ENCODE assay signal across 8 cellular contexts in genomic region chr15:41827290-41827879, GRCh38. TPM values are rescaled to one million over a fixed set of nuclear protein-coding genes. Genes with fewer than 3 reads are reported as not detected.
DNase-seq lines count a peak whose midpoint lies in the region; ATAC-seq, FAIRE-seq and TF ChIP-seq lines count a peak whose summit lies in the region.

No MANE protein-coding gene starts in this region.

- H3K4ac ChIP-seq in H1 (replicated peaks; ENCODE audit: insufficient read length, low read depth, low read length) = peak overlapping the region; percentile 82

- no peak overlapping the region for H3K56ac ChIP-seq in H1 (replicated peaks; ENCODE audit: insufficient read length, low read depth, low read length)

- H3K4me3 ChIP-seq in AG04450 (ENCODE audit: low read depth, low read length) (peak overlapping the region; percentile 62), H7 (ENCODE audit: insufficient read depth, low read depth, low read length) (peak overlapping the region; percentile 56), H1 (ENCODE audit: extremely low read depth in 1 of 4, insufficient read depth in 2 of 4, low read depth in 3 of 4, low read length in 4 of 4) (peak overlapping the region; percentile 61 to 97 (median 91))

- no peak overlapping the region for H3K23ac ChIP-seq in H1 (ENCODE audit: insufficient read length)

- H3K79me1 ChIP-seq in H1 (ENCODE audit: low read depth, low read length) = no peaks in the 10 kb centered on the region

- H3K9me3 ChIP-seq in AG04450 (ENCODE audit: control insufficient read depth, insufficient read depth, low read length) = no peaks in the 10 kb centered on the region; the same call in 1 of the 2 replicates
- H3K9me3 ChIP-seq in H1 (ENCODE audit: insufficient read depth in 2 of 2, low read depth in 1 of 2, low read length in 1 of 2) = no peaks in the 10 kb centered on the region

- no peak overlapping the region for H3K27ac Mint-ChIP-seq in natural killer cell treated with Interleukin-12 subunit alpha and Interleukin-12 subunit beta and Interleukin-15 and Interleukin-18, amount 100 ng/mL, for 72 hours

- H3K36me3 ChIP-seq in H7 (replicated peaks; ENCODE audit: control insufficient read depth, insufficient read depth, low read length) (peaks cover under 1% of the 10 kb centered on the region), H1 (ENCODE audit: control insufficient read depth in 2 of 4, insufficient read depth in 4 of 4, low read length in 3 of 4) (peaks cover 0 to 3% (median 0%) of the 10 kb centered on the region in 4 experiments; a peak in 4 of 8 replicates)

- peaks cover 19 to 24% of the 10 kb centered on the region in 2 donors for H3K4me1 Mint-ChIP-seq in natural killer cell treated with Interleukin-12 subunit alpha and Interleukin-12 subunit beta and Interleukin-15 and Interleukin-18, amount 100 ng/mL, for 72 hours (ENCODE audit: low read depth in 2 of 2)

- H2AK5ac ChIP-seq in H1 (ENCODE audit: low read depth, low read length) = no peak overlapping the region

- H3K9me3 Mint-ChIP-seq in natural killer cell treated with Interleukin-12 subunit alpha and Interleukin-12 subunit beta and Interleukin-15 and Interleukin-18, amount 100 ng/mL, for 72 hours = no peaks in the 10 kb centered on the region

- H3K27me3 ChIP-seq in AG04450 (ENCODE audit: control insufficient read depth, insufficient read depth, low read length) (no peaks in the 10 kb centered on the region), H7 (ENCODE audit: control insufficient read depth, insufficient read depth, low read length) (peaks cover 2% of the 10 kb centered on the region; the same call in 1 of the 2 replicates), H1 (replicated peaks in 1 of 4; ENCODE audit: control insufficient read depth in 3 of 4, extremely low read depth in 1 of 4, insufficient read depth in 3 of 4, low read length in 3 of 4) (peaks cover 0 to 2% (median 0%) of the 10 kb centered on the region in 4 experiments; a peak in 1 of 7 replicates)

- H2AFZ ChIP-seq in H1 (ENCODE audit: low read length) = no peak overlapping the region; the same call in 1 of the 2 replicates

- no peak for TF ChIP-seq EP300 in H1 (IDR thresholded peaks at IDR 0.05; ENCODE audit: borderline replicate concordance in 1 of 2, low read depth in 2 of 2, low read length in 2 of 2)

- H4K5ac ChIP-seq in H1 (ENCODE audit: insufficient read length, low read depth, low read length) = no peak overlapping the region

- peak overlapping the region; percentile 28 for H4K8ac ChIP-seq in H1 (ENCODE audit: extremely low read depth, insufficient read depth, low read length)

- H2BK12ac ChIP-seq in H1 (ENCODE audit: low read depth, low read length) = no peak overlapping the region

- no peak overlapping the region for H2BK15ac ChIP-seq in H1 (ENCODE audit: low read length)

- H4K20me1 ChIP-seq in H1 (replicated peaks in 1 of 2; ENCODE audit: control insufficient read depth in 1 of 2, insufficient read depth in 2 of 2, low read length in 2 of 2) = peaks cover 1 to 6% of the 10 kb centered on the region in 2 experiments

- peak in 1 of 2 experiments; percentile 40; a peak in 1 of 3 replicates for TF ChIP-seq POLR2A in H1 (IDR thresholded peaks at IDR 0.05; ENCODE audit: control extremely low read depth in 1 of 2, low read depth in 2 of 2, low read length in 2 of 2)

- H3K4me3 Mint-ChIP-seq in natural killer cell treated with Interleukin-12 subunit alpha and Interleukin-12 subunit beta and Interleukin-15 and Interleukin-18, amount 100 ng/mL, for 72 hours = peak overlapping the region; percentile 90

- no peaks in the 10 kb centered on the region for H3K36me3 Mint-ChIP-seq in natural killer cell treated with Interleukin-12 subunit alpha and Interleukin-12 subunit beta and Interleukin-15 and Interleukin-18, amount 100 ng/mL, for 72 hours

- H4K91ac ChIP-seq in H1 (replicated peaks; ENCODE audit: insufficient read length, low read length) = peak overlapping the region; percentile 55

- POLR2A ChIA-PET in AG04450 (lab: Yijun Ruan, JAX) = no interaction called here
- POLR2A ChIA-PET in H1 (lab: Charles Lee; ENCODE audit: partially characterized antibody) = interaction anchor here (0.8 to 2.1 kb wide), 5 partner anchors 17 to 256 kb away, joined by 3 to 6 read pairs (median 3); partner anchors contain the start of gene EHD4

- H3K79me2 ChIP-seq in H1 (ENCODE audit: control insufficient read depth in 1 of 2, insufficient read depth in 2 of 2, low read length in 2 of 2) = no peaks in the 10 kb centered on the region

- CTCF ChIA-PET in AG04450 (lab: Charles Lee) (interaction anchor here (2.1 kb wide), 1 partner anchor 53 kb away, joined by 6 read pairs; the partner anchor contains the start of gene MAPKBP1), H1 (lab: Charles Lee; ENCODE audit: partially characterized antibody) (interaction anchor here (0.6 to 2.1 kb wide), 9 partner anchors 11 to 239 kb away, joined by 3 to 6 read pairs (median 3); partner anchors contain the start of genes MAPKBP1 and PLA2G4B)

- no peak for DNase-seq in AG04450 (ENCODE audit: low read depth, low spot score)
- peak; percentile 91 for DNase-seq in H7
- peak; percentile 7 to 44 (median 24) for DNase-seq in T-helper 2 cell
- peak in 1 of 2 experiments; percentile 80 for DNase-seq in H1 (ENCODE audit: low read depth in 1 of 2, low spot score in 2 of 2)
- no peak for DNase-seq in natural killer cell treated with Interleukin-12 subunit alpha and Interleukin-12 subunit beta and Interleukin-15 and Interleukin-18, amount 100 ng/mL, for 72 hours (ENCODE audit: low spot score)
- no peak for DNase-seq in SHP77 (lab: John Stamatoyannopoulos, UW)
- no peak for DNase-seq in NCI-H2196 treated with DMSO at 0.1 percent for 48 hours (lab: John Stamatoyannopoulos, UW; ENCODE audit: unreplicated experiment)

- peak overlapping the region; percentile 48; the same call in 1 of the 2 replicates for H3K18ac ChIP-seq in H1 (ENCODE audit: extremely low read depth, low read length)

- no peak overlapping the region for H3K27ac ChIP-seq in AG04450 (ENCODE audit: low read depth, low read length)
- H3K27ac ChIP-seq in H1 (ENCODE audit: low read depth, low read length) = no peak overlapping the region

- ATAC-seq in natural killer cell treated with Interleukin-12 subunit alpha and Interleukin-12 subunit beta and Interleukin-15 and Interleukin-18, amount 100 ng/mL, for 72 hours = peak; percentile 0 to 4
- no peak for ATAC-seq in HG03108 (IDR thresholded peaks at IDR 0.05; ENCODE audit: unreplicated experiment)

- H3K9ac ChIP-seq in H1 (replicated peaks in 1 of 4; ENCODE audit: extremely low read depth in 1 of 4, low read depth in 3 of 4, low read length in 3 of 4) = peak overlapping the region in 2 of 4 experiments; percentile 4 to 39; a peak in 2 of 7 replicates

- H2BK20ac ChIP-seq in H1 (ENCODE audit: low read length) = no peak overlapping the region

- H3K4me2 ChIP-seq in H1 (ENCODE audit: insufficient read depth in 1 of 2, low read depth in 2 of 2, low read length in 2 of 2) = peak overlapping the region; percentile 82 to 87

- H3K27me3 Mint-ChIP-seq in natural killer cell treated with Interleukin-12 subunit alpha and Interleukin-12 subunit beta and Interleukin-15 and Interleukin-18, amount 100 ng/mL, for 72 hours = no peaks in the 10 kb centered on the region

- H3K23me2 ChIP-seq in H1 (ENCODE audit: low read depth, low read length) = peaks cover 10% of the 10 kb centered on the region; the same call in 1 of the 2 replicates

- WGBS in H1 (ENCODE audit: extremely low coverage in 1 of 2, insufficient coverage in 1 of 2, insufficient read length in 1 of 2, insufficient replicate concordance in 2 of 2, low coverage in 1 of 2, low lambda C conversion rate in 2 of 2, missing lambda C conversion rate in 1 of 2), 2 experiments = 2% methylated on average over 28 of the region's 37 CpGs; no CpG with 5 or more reads in 1 of the 2 experiments

- H2BK5ac ChIP-seq in H1 (ENCODE audit: low read depth, low read length) = no peak overlapping the region

- no peak for TF ChIP-seq RAD21 in H1 (IDR thresholded peaks at IDR 0.05 in 1 of 2, conservative IDR thresholded peaks at IDR 0.05 in 1 of 2; ENCODE audit: low read depth in 2 of 2, low read length in 2 of 2)

- no peak for FAIRE-seq in H1 (lab: Jason Lieb, UNC)

- TF ChIP-seq CTCF in AG04450 (IDR thresholded peaks at IDR 0.05; ENCODE audit: low read depth, low read length) (0 out of 2 replicates have a peak, but pooled peaks have one; percentile 10), H1 (IDR thresholded peaks at IDR 0.05; ENCODE audit: control extremely low read depth in 1 of 3, insufficient read depth in 1 of 3, low read depth in 1 of 3, low read length in 3 of 3) (no peak)

- no peak overlapping the region for H3K14ac ChIP-seq in H1 (ENCODE audit: insufficient read length)

- H2BK120ac ChIP-seq in H1 (replicated peaks; ENCODE audit: low read depth, low read length) = no peak overlapping the region

- peaks cover 0 to 4% (median 2%) of the 10 kb centered on the region in 4 experiments; a peak in 4 of 7 replicates for H3K4me1 ChIP-seq in H1 (replicated peaks in 1 of 4; ENCODE audit: control insufficient read depth in 3 of 4, insufficient read depth in 4 of 4, low read length in 3 of 4)

RNA-seq across cellular contexts. Expression of gene JMJD7, which starts 0.5 kb away (rescaled TPM):
- 5.1 and 6.9 TPM in 2 replicates for polyA plus RNA-seq in AG04450 (2011; rRNA removed)
- 4.1 and 6.0 TPM in 2 replicates for polyA minus RNA-seq in AG04450 (2011; rRNA and poly(A)+ RNA removed)
- total RNA-seq in H7 (2014; rRNA removed; shearing (Covaris generic)) = 10.7 and 12.3 TPM in 2 replicates
- 14.7 and 15.0 TPM in 2 replicates for total RNA-seq in H1 (2021; fragmentation: NEBNext Ultra II Directional; extraction: Animal tissue kit (Norgen Biotek cat#: 25700))
- polyA plus RNA-seq in H1 (2011; rRNA removed) = 20.0 and 21.2 TPM in 2 replicates
- 17.1 TPM for polyA plus RNA-seq in H1 (2011; cell fraction: cytosol; rRNA removed)
- 28.8 TPM for polyA plus RNA-seq in H1 (2011; cell fraction: nucleus; rRNA removed)
- polyA plus RNA-seq in H1 (2012, experiment 1 of 2) = 11.7 to 16.4 TPM (median 15.2 TPM) in 4 replicates
- 15.2 TPM for polyA plus RNA-seq in H1 (2012, experiment 2 of 2)
- 7.5 TPM for polyA plus RNA-seq in H1 (2013, experiment 1 of 2)
- 8.5 TPM for polyA plus RNA-seq in H1 (2013, experiment 2 of 2)
- polyA minus RNA-seq in H1 (2011; rRNA and poly(A)+ RNA removed) = 4.8 and 5.2 TPM in 2 replicates
- polyA minus RNA-seq in H1 (2011; cell fraction: cytosol; rRNA and poly(A)+ RNA removed) = 10.6 TPM
- 6.7 TPM for polyA minus RNA-seq in H1 (2011; cell fraction: nucleus; rRNA and poly(A)+ RNA removed)
- 10 to 100 TPM in 1 of 2 donors, 1 to 10 TPM in 1; 6.7 to 12.1 TPM for total RNA-seq in natural killer cell treated with Interleukin-12 subunit alpha and Interleukin-12 subunit beta and Interleukin-15 and Interleukin-18, amount 100 ng/mL, for 72 hours

RNA-seq across cellular contexts. Expression of gene PLA2G4B, which starts 11.3 kb away (rescaled TPM):
- polyA plus RNA-seq in AG04450 (2011; rRNA removed) (1.3 and 2.8 TPM in 2 replicates), H1 (2011; rRNA removed) (9.2 TPM in 2 replicates)
- polyA minus RNA-seq in AG04450 (2011; rRNA and poly(A)+ RNA removed) = 0.65 and 1.1 TPM in 2 replicates
- 3.0 and 5.3 TPM in 2 replicates for total RNA-seq in H7 (2014; rRNA removed; shearing (Covaris generic))
- total RNA-seq in H1 (2021; fragmentation: NEBNext Ultra II Directional; extraction: Animal tissue kit (Norgen Biotek cat#: 25700)) = 4.2 and 8.0 TPM in 2 replicates
- 8.0 TPM for polyA plus RNA-seq in H1 (2011; cell fraction: cytosol; rRNA removed)
- 49.3 TPM for polyA plus RNA-seq in H1 (2011; cell fraction: nucleus; rRNA removed)
- polyA plus RNA-seq in H1 (2012, experiment 1 of 2) = 2.8 to 7.8 TPM (median 6.9 TPM) in 4 replicates
- 4.2 TPM for polyA plus RNA-seq in H1 (2012, experiment 2 of 2)
- polyA plus RNA-seq in H1 (2013, experiment 1 of 2) = 10.3 TPM
- polyA plus RNA-seq in H1 (2013, experiment 2 of 2) = 6.5 TPM
- polyA minus RNA-seq in H1 (2011; rRNA and poly(A)+ RNA removed) = 1.5 and 2.0 TPM in 2 replicates
- 3.1 TPM for polyA minus RNA-seq in H1 (2011; cell fraction: cytosol; rRNA and poly(A)+ RNA removed)
- 7.5 TPM for polyA minus RNA-seq in H1 (2011; cell fraction: nucleus; rRNA and poly(A)+ RNA removed)
- total RNA-seq in natural killer cell treated with Interleukin-12 subunit alpha and Interleukin-12 subunit beta and Interleukin-15 and Interleukin-18, amount 100 ng/mL, for 72 hours = 10 to 100 TPM in 1 of 2 donors, 1 to 10 TPM in 1; 4.7 to 13.4 TPM

RNA-seq across cellular contexts. Expression of gene MAPKBP1, which starts 53.1 kb away (rescaled TPM):
- polyA plus RNA-seq in AG04450 (2011; rRNA removed) (6.1 and 10.3 TPM in 2 replicates), H1 (2011; rRNA removed) (4.3 and 4.5 TPM in 2 replicates)
- polyA minus RNA-seq in AG04450 (2011; rRNA and poly(A)+ RNA removed) = 30.9 and 36.5 TPM in 2 replicates
- total RNA-seq in H7 (2014; rRNA removed; shearing (Covaris generic)) = 5.9 and 8.2 TPM in 2 replicates
- total RNA-seq in H1 (2021; fragmentation: NEBNext Ultra II Directional; extraction: Animal tissue kit (Norgen Biotek cat#: 25700)) = 10.9 and 11.3 TPM in 2 replicates
- 4.2 TPM for polyA plus RNA-seq in H1 (2011; cell fraction: cytosol; rRNA removed)
- polyA plus RNA-seq in H1 (2011; cell fraction: nucleus; rRNA removed) = 28.6 TPM
- polyA plus RNA-seq in H1 (2012, experiment 1 of 2) = 9.8 to 11.6 TPM (median 10.2 TPM) in 4 replicates
- 5.2 TPM for polyA plus RNA-seq in H1 (2012, experiment 2 of 2)
- 3.7 TPM for polyA plus RNA-seq in H1 (2013, experiment 1 of 2)
- polyA plus RNA-seq in H1 (2013, experiment 2 of 2) = 3.4 TPM
- 12.4 and 24.5 TPM in 2 replicates for polyA minus RNA-seq in H1 (2011; rRNA and poly(A)+ RNA removed)
- 6.2 TPM for polyA minus RNA-seq in H1 (2011; cell fraction: cytosol; rRNA and poly(A)+ RNA removed)
- polyA minus RNA-seq in H1 (2011; cell fraction: nucleus; rRNA and poly(A)+ RNA removed) = 36.4 TPM
- 10 to 100 TPM; 30.6 to 53.2 TPM for total RNA-seq in natural killer cell treated with Interleukin-12 subunit alpha and Interleukin-12 subunit beta and Interleukin-15 and Interleukin-18, amount 100 ng/mL, for 72 hours

Comparison
In these comparisons a context has a peak if more than half of its experiments do, and no peak if none do; other contexts are left out.
1. DNase-seq: peak in H7 (single experiment) and T-helper 2 cell (5 of 5); none in AG04450 (single experiment), natural killer cell treated with Interleukin-12 subunit alpha and Interleukin-12 subunit beta and Interleukin-15 and Interleukin-18, amount 100 ng/mL, for 72 hours (single experiment), SHP77 (0 of 2) and NCI-H2196 treated with DMSO at 0.1 percent for 48 hours (single experiment).
2. Peak in every context shown above with its lines, with median percentiles within 50 percentile points of each other: H3K4me3 ChIP-seq.